ENCODE assay signal across 8 cellular contexts in the genomic region with DNA sequence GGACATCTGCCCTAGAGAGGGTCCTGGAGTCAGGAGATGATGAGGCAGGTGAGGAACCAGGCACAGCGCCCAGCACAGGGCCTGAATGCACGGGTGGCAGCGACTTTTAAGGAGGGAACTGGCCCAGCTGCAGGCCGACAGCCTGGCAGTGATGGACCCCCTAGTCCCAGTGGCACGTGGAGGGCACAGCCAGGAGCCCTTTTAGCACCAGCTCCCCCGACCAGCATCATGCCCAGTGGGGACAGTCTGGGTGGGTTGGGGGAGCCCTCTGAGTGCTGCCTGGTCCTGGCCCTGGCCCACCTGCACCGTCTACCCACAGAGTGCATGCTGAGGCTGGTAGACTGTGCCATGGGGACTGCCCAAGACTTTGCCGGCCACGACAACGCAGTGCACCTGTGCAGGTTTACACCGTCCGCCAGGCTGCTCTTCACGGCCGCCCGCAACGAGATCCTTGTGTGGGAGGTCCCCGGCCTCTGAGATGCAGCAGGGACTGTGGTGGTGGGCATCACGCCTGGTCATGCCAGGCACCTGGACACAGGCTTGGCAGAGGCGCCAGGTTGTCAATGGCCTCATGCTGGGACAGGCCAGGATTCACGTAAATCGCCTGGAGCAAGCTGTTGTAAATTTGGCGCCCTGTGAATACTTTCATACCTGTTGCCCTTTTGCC. TPM values are rescaled to one million over a fixed set of nuclear protein-coding genes. Genes with fewer than 3 reads are reported as not detected.
DNase-seq lines count a peak whose midpoint lies in the region; TF ChIP-seq lines count a peak whose summit lies in the region.

No MANE protein-coding gene starts in this region.

- TF ChIP-seq CTCF in MM.1S (IDR thresholded peaks at IDR 0.05; ENCODE audit: low read length) (no peak), osteoblast (IDR thresholded peaks at IDR 0.05; ENCODE audit: extremely low read depth, low read depth, low read length) (no peak), GM10266 (IDR thresholded peaks at IDR 0.05; ENCODE audit: control insufficient read depth, insufficient read depth, low read depth, missing control alignments) (no peak)

- peak overlapping the region; percentile 67 for H3K27ac ChIP-seq in CD8-positive, alpha-beta memory T cell (ENCODE audit: low read depth, low read length)
- peak overlapping the region; percentile 2; the same call in 1 of the 2 replicates for H3K27ac ChIP-seq in MM.1S (ENCODE audit: low read length)
- H3K27ac ChIP-seq in cingulate gyrus (ENCODE audit: low read depth, low read length): peak overlapping the region; percentile 97
- H3K27ac ChIP-seq in osteoblast (ENCODE audit: low read depth, low read length): peak overlapping the region; percentile 37

- H3K4me2 ChIP-seq in MM.1S (ENCODE audit: low read depth, low read length): peak overlapping the region; percentile 29; the same call in 1 of the 2 replicates
- no peak overlapping the region for H3K4me2 ChIP-seq in osteoblast (ENCODE audit: insufficient read depth, low read length)

- peaks cover 0 to 23% (median 0%) of the 10 kb centered on the region in 3 donors for H3K36me3 Mint-ChIP-seq in CD8-positive, alpha-beta memory T cell

- H3K4me3 ChIP-seq in CD8-positive, alpha-beta memory T cell (ENCODE audit: low read length): peak overlapping the region; percentile 68
- H3K4me3 ChIP-seq in MM.1S (ENCODE audit: low read length) (no peak overlapping the region), osteoblast (ENCODE audit: insufficient read depth, low read length) (peak overlapping the region; percentile 93)

- no peaks in the 10 kb centered on the region for H3K9me3 ChIP-seq in CD8-positive, alpha-beta memory T cell (ENCODE audit: low read length)
- H3K9me3 ChIP-seq in MM.1S (replicated peaks; ENCODE audit: insufficient read depth, low read length): no peaks in the 10 kb centered on the region
- no peaks in the 10 kb centered on the region for H3K9me3 ChIP-seq in osteoblast (ENCODE audit: low read depth, low read length)

- H3K36me3 ChIP-seq in CD8-positive, alpha-beta memory T cell (ENCODE audit: insufficient read depth, low read length): peaks cover 4% of the 10 kb centered on the region
- no peaks in the 10 kb centered on the region; the same call in 1 of the 2 replicates for H3K36me3 ChIP-seq in MM.1S (replicated peaks; ENCODE audit: insufficient read depth, low read length)
- peaks cover 24% of the 10 kb centered on the region for H3K36me3 ChIP-seq in osteoblast (ENCODE audit: insufficient read depth, low read length)

- no peak for DNase-seq in CD8-positive, alpha-beta memory T cell
- no peak for DNase-seq in MM.1S
- DNase-seq in osteoblast (ENCODE audit: insufficient read length, low spot score, missing footprints): no peak
- DNase-seq in stimulated activated naive CD4-positive, alpha-beta T cell treated with Interleukin-2 at 50 U/mL for 16 hours (lab: John Stamatoyannopoulos, UW): no peak
- DNase-seq in HT-29 (ENCODE audit: low spot score): no peak
- DNase-seq in activated CD4-positive, alpha-beta T cell treated with anti-CD3 and anti-CD28 coated beads, Interleukin-2, amount 50 U/mL, for 48 hours: no peak
- no peak for DNase-seq in GM10266 (ENCODE audit: extremely low spot score)

- peaks cover 4 to 19% (median 5%) of the 10 kb centered on the region in 3 donors for H3K4me1 Mint-ChIP-seq in CD8-positive, alpha-beta memory T cell

- peaks cover 24% of the 10 kb centered on the region for H3K79me2 ChIP-seq in MM.1S (ENCODE audit: low read length)
- peaks cover 35% of the 10 kb centered on the region for H3K79me2 ChIP-seq in osteoblast (ENCODE audit: insufficient read depth, low read length)

- H4K20me1 ChIP-seq in MM.1S (ENCODE audit: insufficient read depth, low read length) (no peaks in the 10 kb centered on the region), osteoblast (ENCODE audit: insufficient read depth, low read length) (peaks cover 21% of the 10 kb centered on the region)

- no peaks in the 10 kb centered on the region for H3K9me3 Mint-ChIP-seq in CD8-positive, alpha-beta memory T cell

- POLR2A ChIA-PET in CD8-positive, alpha-beta memory T cell (lab: Charles Lee): interaction anchor here (0.9 to 1.8 kb wide), 5 partner anchors 13 to 29 kb away, joined by 3 to 4 read pairs (median 3); a partner anchor contains a TSS

- peak overlapping the region; percentile 12; the same call in 1 of the 2 replicates for H3K9ac ChIP-seq in MM.1S (ENCODE audit: low read length)

- CTCF ChIA-PET in CD8-positive, alpha-beta memory T cell (lab: Charles Lee): interaction anchor here (0.6 to 2.0 kb wide), 8 partner anchors 10 to 733 kb away, joined by 3 to 8 read pairs (median 4); a partner anchor contains a TSS

- no peaks in the 10 kb centered on the region for H3K27me3 Mint-ChIP-seq in CD8-positive, alpha-beta memory T cell

- H3K27ac Mint-ChIP-seq in CD8-positive, alpha-beta memory T cell: peak overlapping the region; percentile 75 to 98 (median 86)

- no peaks in the 10 kb centered on the region for H3K9me2 ChIP-seq in MM.1S (replicated peaks; ENCODE audit: insufficient read depth, low read length)

- peak overlapping the region; percentile 77 to 90 (median 80) for H3K4me3 Mint-ChIP-seq in CD8-positive, alpha-beta memory T cell

- peak overlapping the region; percentile 46 for H2AFZ ChIP-seq in MM.1S (ENCODE audit: low read length)
- H2AFZ ChIP-seq in osteoblast (ENCODE audit: low read length): peak overlapping the region; percentile 94

- H3K27me3 ChIP-seq in CD8-positive, alpha-beta memory T cell (ENCODE audit: insufficient read depth, low read length, poor library complexity, severe bottlenecking): no peaks in the 10 kb centered on the region
- H3K27me3 ChIP-seq in MM.1S (replicated peaks; ENCODE audit: insufficient read depth, low read length) (no peaks in the 10 kb centered on the region), osteoblast (ENCODE audit: insufficient read depth, low read length) (no peaks in the 10 kb centered on the region)

- no peaks in the 10 kb centered on the region for H3F3A ChIP-seq in MM.1S (ENCODE audit: insufficient read depth, low read length)

- H3K4me1 ChIP-seq in CD8-positive, alpha-beta memory T cell (ENCODE audit: insufficient read depth, low read length): peaks cover 10% of the 10 kb centered on the region
- H3K4me1 ChIP-seq in MM.1S (ENCODE audit: low read length) (peaks cover 11% of the 10 kb centered on the region; the same call in 1 of the 2 replicates), osteoblast (ENCODE audit: insufficient read depth, low read length) (peaks cover 10% of the 10 kb centered on the region)

RNA-seq across cellular contexts. Expression of a gene that starts 0.7 kb away (rescaled TPM):
- total RNA-seq in CD8-positive, alpha-beta memory T cell: 100 to 1,000 TPM; 140 to 151 TPM
- polyA plus RNA-seq in CD8-positive, alpha-beta memory T cell: 49.6 TPM
- 35.9 and 42.0 TPM in 2 replicates for total RNA-seq in osteoblast
- 209 and 211 TPM in 2 replicates for total RNA-seq in HT-29 (2014; rRNA removed; shearing (Covaris generic))

RNA-seq across cellular contexts. Expression of a gene that starts 8.2 kb away (rescaled TPM):
- total RNA-seq in CD8-positive, alpha-beta memory T cell: under 1 TPM; 0.33 to 0.44 TPM
- 0.29 TPM for polyA plus RNA-seq in CD8-positive, alpha-beta memory T cell
- total RNA-seq in osteoblast: 0.88 and 1.1 TPM in 2 replicates
- total RNA-seq in HT-29 (2014; rRNA removed; shearing (Covaris generic)): 7.8 and 8.2 TPM in 2 replicates

RNA-seq across cellular contexts. Expression of a gene that starts 13.0 kb away (rescaled TPM):
- 100 to 1,000 TPM; 111 to 124 TPM for total RNA-seq in CD8-positive, alpha-beta memory T cell
- polyA plus RNA-seq in CD8-positive, alpha-beta memory T cell: 161 TPM
- total RNA-seq in osteoblast: 88.1 and 102 TPM in 2 replicates
- total RNA-seq in HT-29 (2014; rRNA removed; shearing (Covaris generic)): 258 and 295 TPM in 2 replicates

RNA-seq across cellular contexts. Expression of a gene that starts 16.9 kb away (rescaled TPM):
- total RNA-seq in CD8-positive, alpha-beta memory T cell: 10 to 100 TPM; 53.0 to 55.9 TPM
- polyA plus RNA-seq in CD8-positive, alpha-beta memory T cell: 56.6 TPM
- total RNA-seq in osteoblast: 48.0 and 48.5 TPM in 2 replicates
- 154 and 176 TPM in 2 replicates for total RNA-seq in HT-29 (2014; rRNA removed; shearing (Covaris generic))

RNA-seq across cellular contexts. Expression of a gene that starts 18.1 kb away (rescaled TPM):
- total RNA-seq in CD8-positive, alpha-beta memory T cell: 10 to 100 TPM; 69.6 to 78.4 TPM
- polyA plus RNA-seq in CD8-positive, alpha-beta memory T cell: 1.4 TPM
- 10.3 and 19.2 TPM in 2 replicates for total RNA-seq in osteoblast
- 162 and 168 TPM in 2 replicates for total RNA-seq in HT-29 (2014; rRNA removed; shearing (Covaris generic))

Comparison
In these comparisons a context has a peak if more than half of its experiments do, and no peak if none do; other contexts are left out.
1. H3K27ac ChIP-seq: peak in every context shown above with its lines; median percentile 97 in cingulate gyrus; 67 in CD8-positive, alpha-beta memory T cell; 37 in osteoblast; 2 in MM.1S.